18 cellular contexts compared by ENCODE assay signal in genomic region chr7:40356312-40356711, GRCh38.
"Had no signal": no experiment of that assay in that cellular context is flagged by ENCODE, and none has a peak within 500 bp of the region (broad histone marks: within the 10 kb centered on the region; RNA-seq: fewer than 3 reads in every experiment).

No MANE protein-coding gene starts in this region.

- H3K9me3 ChIP-seq: body of pancreas, left ventricle myocardium inferior, pancreas, testis had no signal

- H3K27ac ChIP-seq: body of pancreas, left ventricle myocardium inferior, pancreas, testis had no signal

- H3K36me3 ChIP-seq: left ventricle myocardium inferior, pancreas had no signal

- DNase-seq: activated CD4-positive, alpha-beta memory T cell treated with anti-CD3 and anti-CD28 coated beads, Interleukin-2, amount 10 ng/mL, durations not matched to agents 7 days and 5 days; activated CD4-positive, alpha-beta T cell treated with anti-CD3 and anti-CD28 coated beads for 1 hour; activated naive CD4-positive, alpha-beta T cell; activated T-cell treated with anti-CD3 and anti-CD28 coated beads, Interleukin-2, amount 50 U/mL, for 48 hours; body of pancreas; dermis blood vessel endothelial cell; kidney; left ventricle myocardium inferior; mesendoderm; pancreas; stimulated activated CD4-positive, alpha-beta T cell treated with anti-CD3 and anti-CD28 coated beads, Interleukin-15, amount 100 ng/mL, for 24 hours; stimulated activated CD4-positive, alpha-beta T cell treated with anti-CD3 and anti-CD28 coated beads, Interleukin-4, amount 100 ng/mL, for 24 hours; T-helper 9 cell; testis had no signal

- H3K4me1 Mint-ChIP-seq: activated CD4-positive, alpha-beta memory T cell treated with anti-CD3 and anti-CD28 coated beads, Interleukin-2, amount 10 ng/mL, durations not matched to agents 7 days and 5 days; central memory CD8-positive, alpha-beta T cell; neural crest cell had no signal

- H3K4me3 ChIP-seq: body of pancreas, left ventricle myocardium inferior, pancreas, testis had no signal

- H3K4me3 Mint-ChIP-seq: activated CD4-positive, alpha-beta memory T cell treated with anti-CD3 and anti-CD28 coated beads, Interleukin-2, amount 10 ng/mL, durations not matched to agents 7 days and 5 days; central memory CD8-positive, alpha-beta T cell; neural crest cell; stimulated activated naive CD8-positive, alpha-beta T cell treated with anti-CD3 and anti-CD28 coated beads, Interleukin-15, Interleukin-2, amounts not matched to agents 100 ng/mL and 50 ng/mL, for 24 hours had no signal

- H3K4me1 ChIP-seq: body of pancreas, left ventricle myocardium inferior, pancreas, testis had no signal

- H3K27ac Mint-ChIP-seq: activated CD4-positive, alpha-beta memory T cell treated with anti-CD3 and anti-CD28 coated beads, Interleukin-2, amount 10 ng/mL, durations not matched to agents 7 days and 5 days; stimulated activated naive CD8-positive, alpha-beta T cell treated with anti-CD3 and anti-CD28 coated beads, Interleukin-15, Interleukin-2, amounts not matched to agents 100 ng/mL and 50 ng/mL, for 24 hours had no signal

- H3K9me3 Mint-ChIP-seq: neural crest cell had no signal

- ATAC-seq: body of pancreas, esophagus mucosa had no signal

- H3K27me3 ChIP-seq: body of pancreas, pancreas, testis had no signal

- H3K27me3 Mint-ChIP-seq: activated CD4-positive, alpha-beta memory T cell treated with anti-CD3 and anti-CD28 coated beads, Interleukin-2, amount 10 ng/mL, durations not matched to agents 7 days and 5 days; central memory CD8-positive, alpha-beta T cell had no signal
